16 cellular contexts compared by ENCODE assay signal in the genomic region with DNA sequence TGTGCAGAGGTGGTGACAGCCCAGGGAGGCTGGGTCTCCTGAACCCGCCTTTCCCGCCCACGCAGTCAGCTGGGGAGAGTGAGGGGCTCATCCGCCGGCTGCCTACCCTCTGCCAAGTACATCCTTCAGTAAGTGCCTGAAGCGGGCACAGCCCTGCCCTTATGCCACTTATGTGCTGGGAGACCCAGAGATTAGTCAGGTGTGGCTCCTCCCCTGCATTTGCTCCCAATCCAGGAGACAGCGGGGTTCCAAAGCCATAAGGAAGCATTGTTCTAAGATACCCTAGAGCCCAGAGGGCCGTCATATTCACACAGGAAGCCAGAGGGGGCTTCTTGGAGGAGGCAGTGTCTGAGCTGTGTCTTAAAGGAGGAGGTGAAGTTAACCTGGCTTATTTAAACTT. TPM values are rescaled to one million over a fixed set of nuclear protein-coding genes. Genes with fewer than 3 reads are reported as not detected.
DNase-seq lines count a peak whose midpoint lies in the region; ATAC-seq and FAIRE-seq lines count a peak whose summit lies in the region.
"Had no signal": no experiment of that assay in that cellular context is flagged by ENCODE, and none has a peak within 500 bp of the region (broad histone marks: within the 10 kb centered on the region; RNA-seq: fewer than 3 reads in every experiment).

No MANE protein-coding gene starts in this region.

- no peak for ATAC-seq in right cardiac atrium
- ATAC-seq in activated CD4-positive, CD25-positive, alpha-beta regulatory T cell treated with anti-CD3 and anti-CD28 coated beads, Interleukin-2, amount 50 U/mL, for 24 hours: no peak

- intact Hi-C loops in cardiac septum (cut with DNase I): no loop called here
- intact Hi-C loops in right cardiac atrium (cut with DNase I): no loop called here
- intact Hi-C loops in activated T-helper 1 cell treated with anti-CD3 and anti-CD28 coated beads, Interleukin-12 subunit alpha, Interleukin-12 subunit beta, Interleukin-2, Interleukin-4 antibody, amounts not matched to agents 30 ng/mL and 10 ng/mL and 1 ng/mL, durations not matched to agents 14 hours and 24 hours and 36 hours (cut with micrococcal nuclease): no loop called here

- FAIRE-seq in GM19239 (lab: Jason Lieb, UNC): no peak

- no peaks in the 10 kb centered on the region for H3K4me1 ChIP-seq in right cardiac atrium (ENCODE audit: control insufficient read depth, insufficient read depth, low read length)

- peaks cover 3% of the 10 kb centered on the region for H3K36me3 Mint-ChIP-seq in activated T-helper 1 cell treated with anti-CD3 and anti-CD28 coated beads, Interleukin-12 subunit alpha, Interleukin-12 subunit beta, Interleukin-2, Interleukin-4 antibody, amounts not matched to agents 30 ng/mL and 10 ng/mL and 1 ng/mL, durations not matched to agents 14 hours and 24 hours and 36 hours (ENCODE audit: low read depth)

- no peak overlapping the region for H3K27ac Mint-ChIP-seq in activated T-helper 1 cell treated with anti-CD3 and anti-CD28 coated beads, Interleukin-12 subunit alpha, Interleukin-12 subunit beta, Interleukin-2, Interleukin-4 antibody, amounts not matched to agents 30 ng/mL and 10 ng/mL and 1 ng/mL, durations not matched to agents 14 hours and 24 hours and 36 hours
- H3K27ac Mint-ChIP-seq: T-helper 2 cell treated with Interferon-gamma antibody and Interleukin-4, amounts not matched to agents 5 μg/mL and 100 μg/mL, for 36 hours had no signal

- H3K27ac ChIP-seq in right cardiac atrium (ENCODE audit: low read length): no peak overlapping the region
- H3K27ac ChIP-seq: tibial nerve had no signal

- no peaks in the 10 kb centered on the region for H3K9me3 Mint-ChIP-seq in activated T-helper 1 cell treated with anti-CD3 and anti-CD28 coated beads, Interleukin-12 subunit alpha, Interleukin-12 subunit beta, Interleukin-2, Interleukin-4 antibody, amounts not matched to agents 30 ng/mL and 10 ng/mL and 1 ng/mL, durations not matched to agents 14 hours and 24 hours and 36 hours
- H3K9me3 Mint-ChIP-seq: T-helper 2 cell treated with Interferon-gamma antibody and Interleukin-4, amounts not matched to agents 5 μg/mL and 100 μg/mL, for 36 hours had no signal

- H3K4me3 ChIP-seq in right cardiac atrium (ENCODE audit: low read length): no peak overlapping the region
- H3K4me3 ChIP-seq: tibial nerve had no signal

- H3K27me3 Mint-ChIP-seq in activated T-helper 1 cell treated with anti-CD3 and anti-CD28 coated beads, Interleukin-12 subunit alpha, Interleukin-12 subunit beta, Interleukin-2, Interleukin-4 antibody, amounts not matched to agents 30 ng/mL and 10 ng/mL and 1 ng/mL, durations not matched to agents 14 hours and 24 hours and 36 hours (ENCODE audit: insufficient read depth): peaks cover 5% of the 10 kb centered on the region

- no peaks in the 10 kb centered on the region for H3K27me3 ChIP-seq in right cardiac atrium (ENCODE audit: control insufficient read depth, insufficient read depth)
- H3K27me3 ChIP-seq: tibial nerve had no signal

- H3K4me3 Mint-ChIP-seq in activated T-helper 1 cell treated with anti-CD3 and anti-CD28 coated beads, Interleukin-12 subunit alpha, Interleukin-12 subunit beta, Interleukin-2, Interleukin-4 antibody, amounts not matched to agents 30 ng/mL and 10 ng/mL and 1 ng/mL, durations not matched to agents 14 hours and 24 hours and 36 hours: no peak overlapping the region
- H3K4me3 Mint-ChIP-seq: T-helper 2 cell treated with Interferon-gamma antibody and Interleukin-4, amounts not matched to agents 5 μg/mL and 100 μg/mL, for 36 hours had no signal

- H3K4me1 Mint-ChIP-seq in activated T-helper 1 cell treated with anti-CD3 and anti-CD28 coated beads, Interleukin-12 subunit alpha, Interleukin-12 subunit beta, Interleukin-2, Interleukin-4 antibody, amounts not matched to agents 30 ng/mL and 10 ng/mL and 1 ng/mL, durations not matched to agents 14 hours and 24 hours and 36 hours (ENCODE audit: low read depth): peaks cover under 1% of the 10 kb centered on the region

- WGBS in right cardiac atrium: 35% methylated on average over 8 of the region's 8 CpGs

- H3K9me3 ChIP-seq in right cardiac atrium (ENCODE audit: control insufficient read depth, low read length): no peaks in the 10 kb centered on the region
- H3K9me3 ChIP-seq: tibial nerve had no signal

- DNase-seq in cardiac septum (ENCODE audit: low spot score) (peak; percentile 74), right cardiac atrium (no peak), NCI-H524 treated with DMSO at 0.1 percent for 48 hours (lab: John Stamatoyannopoulos, UW) (peak; percentile 80), iPS-NIHi7 (ENCODE audit: extremely low spot score) (peak; percentile 50), ecto neural progenitor cell (ENCODE audit: low spot score) (no peak), GM19239 (ENCODE audit: insufficient read length, low spot score) (no peak)
- no peak for DNase-seq in activated T-helper 1 cell treated with anti-CD3 and anti-CD28 coated beads, Interleukin-12 subunit alpha, Interleukin-12 subunit beta, Interleukin-2, Interleukin-4 antibody, amounts not matched to agents 30 ng/mL and 10 ng/mL and 1 ng/mL, durations not matched to agents 14 hours and 24 hours and 36 hours (ENCODE audit: low spot score)
- DNase-seq: activated T-cell treated with anti-CD3 and anti-CD28 coated beads for 4 hours; caudate nucleus; NCI-H146; nucleus accumbens; SHP77; stimulated activated CD4-positive, alpha-beta T cell treated with anti-CD3 and anti-CD28 coated beads, Interleukin-4, amount 100 ng/mL, for 4 hours had no signal

RNA-seq across cellular contexts. Expression of gene PPP6R3, which starts 5.8 kb away (rescaled TPM):
- total RNA-seq in cardiac septum (92.4 TPM), right cardiac atrium (100 to 1,000 TPM in 1 of 4 donors, 10 to 100 TPM in 3; 81.5 to 101 (median 90.8) TPM)
- polyA plus RNA-seq in right cardiac atrium: 22.1 TPM
- total RNA-seq in activated T-helper 1 cell treated with anti-CD3 and anti-CD28 coated beads, Interleukin-12 subunit alpha, Interleukin-12 subunit beta, Interleukin-2, Interleukin-4 antibody, amounts not matched to agents 30 ng/mL and 10 ng/mL and 1 ng/mL, durations not matched to agents 14 hours and 24 hours and 36 hours: 142 and 157 TPM in 2 replicates

Comparison
In these comparisons a context has a peak if more than half of its experiments do, and no peak if none do; other contexts are left out.
1. DNase-seq: peak in cardiac septum (single experiment), NCI-H524 treated with DMSO at 0.1 percent for 48 hours (single experiment) and iPS-NIHi7 (single experiment); none in right cardiac atrium (0 of 3), ecto neural progenitor cell (single experiment), GM19239 (single experiment) and activated T-helper 1 cell treated with anti-CD3 and anti-CD28 coated beads, Interleukin-12 subunit alpha, Interleukin-12 subunit beta, Interleukin-2, Interleukin-4 antibody, amounts not matched to agents 30 ng/mL and 10 ng/mL and 1 ng/mL, durations not matched to agents 14 hours and 24 hours and 36 hours (single experiment).